In the genomic region with DNA sequence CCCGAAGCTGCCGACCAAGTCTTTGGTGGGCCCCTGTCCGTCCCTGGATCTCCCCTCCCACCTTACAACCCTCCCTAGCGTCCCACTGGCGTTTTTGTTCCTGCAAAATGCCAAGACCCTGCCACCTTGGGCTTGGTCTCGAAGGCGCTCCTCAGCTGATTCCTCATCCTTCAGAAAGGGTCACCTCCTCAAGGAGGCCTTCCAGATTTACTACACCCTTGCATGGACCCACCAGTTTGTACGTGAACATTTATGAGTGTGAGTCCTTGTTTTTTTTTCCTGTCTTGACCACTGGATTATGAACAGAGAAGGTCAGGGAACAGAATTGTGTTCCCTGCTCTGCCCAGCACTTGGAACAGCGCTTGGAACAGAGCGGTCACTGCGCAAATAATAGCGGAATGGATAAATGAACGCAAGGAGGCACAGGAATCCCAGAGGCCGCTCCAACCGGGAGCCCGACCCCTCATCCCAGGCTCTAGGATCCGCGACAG, we compare ENCODE assay signal across 8 cellular contexts. TPM values are rescaled to one million over a fixed set of nuclear protein-coding genes. Genes with fewer than 3 reads are reported as not detected.
A peak's percentile ranks its signal among the peaks of the same experiment; 100 is the strongest.
DNase-seq lines count a peak whose midpoint lies in the region; ATAC-seq, FAIRE-seq and TF ChIP-seq lines count a peak whose summit lies in the region.

No MANE protein-coding gene starts in this region.

- H2BK120ac ChIP-seq in mesenchymal stem cell (ENCODE audit: low read depth, low read length): no peak overlapping the region

- H3K27me3 ChIP-seq in mesenchymal stem cell (ENCODE audit: control insufficient read depth in 1 of 2, insufficient read depth in 1 of 2, low read length in 2 of 2): peaks cover 35 to 41% of the 10 kb centered on the region in 2 experiments
- H3K27me3 ChIP-seq in upper lobe of left lung: peaks cover 0 to 24% (median 10%) of the 10 kb centered on the region in 4 donors

- H3K14ac ChIP-seq in mesenchymal stem cell (ENCODE audit: low read length in 2 of 2): no peak overlapping the region

- H3K27me3 Mint-ChIP-seq in activated naive CD4-positive, alpha-beta T cell treated with anti-CD3 and anti-CD28 coated beads, Interleukin-2, amount 10 ng/mL, durations not matched to agents 7 days and 5 days: peaks cover 72% of the 10 kb centered on the region

- no peak overlapping the region for H3K4ac ChIP-seq in mesenchymal stem cell (ENCODE audit: low read depth in 1 of 2, low read length in 2 of 2)

- peak overlapping the region; percentile 90 for H2AFZ ChIP-seq in mesenchymal stem cell (ENCODE audit: low read depth, low read length)

- H2BK5ac ChIP-seq in mesenchymal stem cell (ENCODE audit: low read depth, low read length, poor library complexity, severe bottlenecking): no peak overlapping the region

- no peak overlapping the region for H3K27ac ChIP-seq in mesenchymal stem cell (ENCODE audit: low read length, poor library complexity, severe bottlenecking)
- H3K27ac ChIP-seq in upper lobe of left lung: peak overlapping the region; percentile 80 to 88 (median 86)

- H3K18ac ChIP-seq in mesenchymal stem cell (ENCODE audit: low read depth in 1 of 2, low read length in 2 of 2): peak overlapping the region in 1 of 2 experiments; percentile 88

- H3K36me3 Mint-ChIP-seq in activated naive CD4-positive, alpha-beta T cell treated with anti-CD3 and anti-CD28 coated beads, Interleukin-2, amount 10 ng/mL, durations not matched to agents 7 days and 5 days: peaks cover 10% of the 10 kb centered on the region

- WGBS in mesenchymal stem cell: 43% methylated on average over 18 of the region's 18 CpGs
- 24 to 25% methylated on average over 18 of the region's 18 CpGs for WGBS in upper lobe of left lung, 2 donors

- H3K9ac ChIP-seq in mesenchymal stem cell (ENCODE audit: low read length): peak overlapping the region; percentile 81

- TF ChIP-seq CTCF in astrocyte of the cerebellum (IDR thresholded peaks at IDR 0.05; ENCODE audit: low read depth, low read length, missing control alignments) (no peak), upper lobe of left lung (IDR thresholded peaks at IDR 0.05) (no peak)

- H3K4me3 ChIP-seq in astrocyte of the cerebellum (ENCODE audit: low read depth, low read length) (peak overlapping the region; percentile 63), mesenchymal stem cell (ENCODE audit: insufficient read depth in 1 of 2, low read depth in 1 of 2, low read length in 2 of 2) (peak overlapping the region; percentile 81 to 88), upper lobe of left lung (peak overlapping the region in 3 of 4 donors; percentile 84 to 96 (median 88))

- TF ChIP-seq EP300 in upper lobe of left lung (IDR thresholded peaks at IDR 0.05): no peak

- no peak overlapping the region for H4K8ac ChIP-seq in mesenchymal stem cell (ENCODE audit: low read length)

- no peak overlapping the region for H2BK12ac ChIP-seq in mesenchymal stem cell (ENCODE audit: low read length in 2 of 2)

- in situ Hi-C loops in astrocyte of the cerebellum (cut with HindIII; ENCODE audit: low sequenced_read_pairs): loop anchor here (5.0 kb wide), 1 partner anchor 54 kb away; no protein-coding TSS in a partner anchor

- peak overlapping the region; percentile 97 for H3K4me2 ChIP-seq in mesenchymal stem cell (ENCODE audit: low read length, poor library complexity, severe bottlenecking)

- peak overlapping the region; percentile 80 for H3K4me3 Mint-ChIP-seq in activated naive CD4-positive, alpha-beta T cell treated with anti-CD3 and anti-CD28 coated beads, Interleukin-2, amount 10 ng/mL, durations not matched to agents 7 days and 5 days

- FAIRE-seq in frontal cortex (lab: Jason Lieb, UNC): no peak

- no peak overlapping the region for H2AK5ac ChIP-seq in mesenchymal stem cell (ENCODE audit: low read length, severe bottlenecking)

- H3K23ac ChIP-seq in mesenchymal stem cell (ENCODE audit: low read length in 2 of 2): peak overlapping the region in 1 of 2 experiments; percentile 91

- H3K36me3 ChIP-seq in mesenchymal stem cell (ENCODE audit: control insufficient read depth in 1 of 2, insufficient read depth in 2 of 2, low read depth in 1 of 2, low read length in 2 of 2): peaks cover 25 to 47% of the 10 kb centered on the region in 2 experiments
- H3K36me3 ChIP-seq in upper lobe of left lung: peaks cover 0 to 28% (median 23%) of the 10 kb centered on the region in 4 donors

- H3K79me1 ChIP-seq in mesenchymal stem cell (replicated peaks; ENCODE audit: low read length, poor library complexity, severe bottlenecking): peaks cover 20% of the 10 kb centered on the region

- H3K9me3 ChIP-seq in mesenchymal stem cell (ENCODE audit: control insufficient read depth, low read length) (no peaks in the 10 kb centered on the region), upper lobe of left lung (no peaks in the 10 kb centered on the region)

- peaks cover 35% of the 10 kb centered on the region for H3K4me1 ChIP-seq in mesenchymal stem cell (ENCODE audit: control insufficient read depth, insufficient read depth, low read depth, low read length)
- H3K4me1 ChIP-seq in upper lobe of left lung: peaks cover 15 to 57% (median 28%) of the 10 kb centered on the region in 4 donors

- TF ChIP-seq POLR2A in upper lobe of left lung (IDR thresholded peaks at IDR 0.05): no peak

- peaks cover 22% of the 10 kb centered on the region for H3K4me1 Mint-ChIP-seq in activated naive CD4-positive, alpha-beta T cell treated with anti-CD3 and anti-CD28 coated beads, Interleukin-2, amount 10 ng/mL, durations not matched to agents 7 days and 5 days

- CTCF ChIA-PET in activated naive CD4-positive, alpha-beta T cell treated with anti-CD3 and anti-CD28 coated beads, Interleukin-2, amount 10 ng/mL, durations not matched to agents 7 days and 5 days (lab: Charles Lee): interaction anchor here (1.1 kb wide), 1 partner anchor 21 kb away, joined by 5 read pairs; no protein-coding TSS in a partner anchor

- DNase-seq in activated naive CD4-positive, alpha-beta T cell treated with anti-CD3 and anti-CD28 coated beads, Interleukin-2, amount 10 ng/mL, durations not matched to agents 7 days and 5 days: no peak
- DNase-seq in activated naive CD4-positive, alpha-beta T cell treated with Interleukin-2 at 50 U/mL for 16 hours: no peak
- DNase-seq in astrocyte of the cerebellum (ENCODE audit: low read depth) (no peak), mesenchymal stem cell (no peak), upper lobe of left lung (no peak), dermis blood vessel endothelial cell (no peak), amniotic stem cell (lab: John Stamatoyannopoulos, UW) (no peak), frontal cortex (ENCODE audit: low spot score in 2 of 2) (no peak)

- no peak overlapping the region for H4K91ac ChIP-seq in mesenchymal stem cell (ENCODE audit: low read length)

- H3K9me3 Mint-ChIP-seq in activated naive CD4-positive, alpha-beta T cell treated with anti-CD3 and anti-CD28 coated beads, Interleukin-2, amount 10 ng/mL, durations not matched to agents 7 days and 5 days: no peaks in the 10 kb centered on the region

- no peak overlapping the region for H2BK15ac ChIP-seq in mesenchymal stem cell (ENCODE audit: low read depth, poor library complexity, severe bottlenecking)

- peak overlapping the region; percentile 52 for H3K27ac Mint-ChIP-seq in activated naive CD4-positive, alpha-beta T cell treated with anti-CD3 and anti-CD28 coated beads, Interleukin-2, amount 10 ng/mL, durations not matched to agents 7 days and 5 days

- no peak for ATAC-seq in upper lobe of left lung (ENCODE audit: low FRiP score in 2 of 2)

RNA-seq across cellular contexts. Expression of a gene that starts 0.9 kb away (rescaled TPM):
- polyA plus RNA-seq in mesenchymal stem cell (2013, experiment 1 of 2): 33.5 TPM
- 32.2 TPM for polyA plus RNA-seq in mesenchymal stem cell (2013, experiment 2 of 2)
- total RNA-seq in upper lobe of left lung (10 to 100 TPM in 5 of 6 donors, 1 to 10 TPM in 1; 5.2 to 40.3 (median 24.7) TPM), dermis blood vessel endothelial cell (9.0 and 13.4 TPM in 2 replicates), frontal cortex (12.6 TPM)

RNA-seq across cellular contexts. Expression of a gene that starts 1.8 kb away (rescaled TPM):
- polyA plus RNA-seq in mesenchymal stem cell (2013, experiment 1 of 2): 0.07 TPM
- 0.15 TPM for polyA plus RNA-seq in mesenchymal stem cell (2013, experiment 2 of 2)
- total RNA-seq in upper lobe of left lung: 1 to 10 TPM in 5 of 6 donors, not detected in 1; 2.1 to 5.4 (median 5.0) TPM
- 0.34 TPM in 1 of 2 replicates, not detected in the other for total RNA-seq in dermis blood vessel endothelial cell
- total RNA-seq in frontal cortex: 1.2 TPM

RNA-seq across cellular contexts. Expression of a gene that starts 6.7 kb away (rescaled TPM):
- 0.48 TPM for polyA plus RNA-seq in mesenchymal stem cell (2013, experiment 1 of 2)
- polyA plus RNA-seq in mesenchymal stem cell (2013, experiment 2 of 2): 0.55 TPM
- total RNA-seq in upper lobe of left lung (1 to 10 TPM in 1 of 6 donors, under 1 TPM in 3, not detected in 2; 0.15 to 1.4 (median 0.34) TPM), dermis blood vessel endothelial cell (1.6 and 2.4 TPM in 2 replicates), frontal cortex (71.3 TPM)

RNA-seq across cellular contexts. Expression of a gene that starts 11.2 kb away (rescaled TPM):
- polyA plus RNA-seq in mesenchymal stem cell (2013, experiment 1 of 2): 12.0 TPM
- polyA plus RNA-seq in mesenchymal stem cell (2013, experiment 2 of 2): 12.3 TPM
- 10 to 100 TPM; 22.0 to 51.6 (median 35.0) TPM for total RNA-seq in upper lobe of left lung
- total RNA-seq in dermis blood vessel endothelial cell: 46.1 and 71.8 TPM in 2 replicates
- 11.0 TPM for total RNA-seq in frontal cortex

RNA-seq across cellular contexts. Expression of a gene that starts 16.4 kb away (rescaled TPM):
- polyA plus RNA-seq in mesenchymal stem cell (2013, experiment 1 of 2): not detected
- polyA plus RNA-seq in mesenchymal stem cell (2013, experiment 2 of 2): not detected
- total RNA-seq in upper lobe of left lung (under 1 TPM in 1 of 6 donors, not detected in 5; 0.37 TPM), dermis blood vessel endothelial cell (not detected in 2 replicates), frontal cortex (not detected)

Comparison
In these comparisons a context has a peak if more than half of its experiments do, and no peak if none do; other contexts are left out.
1. RNA of a gene that starts 6.7 kb away (total RNA-seq): 71.3 TPM in frontal cortex (single experiment); 1.6 to 2.4 TPM in dermis blood vessel endothelial cell and 0.15 to 1.4 TPM in upper lobe of left lung; every median in the first group is over 10 times any median in the second.
2. Peak in every context shown above with its lines, with median percentiles within 50 percentile points of each other: H3K4me3 ChIP-seq.